Comparison of ENCODE assay signal across 1 cellular context in the genomic region with DNA sequence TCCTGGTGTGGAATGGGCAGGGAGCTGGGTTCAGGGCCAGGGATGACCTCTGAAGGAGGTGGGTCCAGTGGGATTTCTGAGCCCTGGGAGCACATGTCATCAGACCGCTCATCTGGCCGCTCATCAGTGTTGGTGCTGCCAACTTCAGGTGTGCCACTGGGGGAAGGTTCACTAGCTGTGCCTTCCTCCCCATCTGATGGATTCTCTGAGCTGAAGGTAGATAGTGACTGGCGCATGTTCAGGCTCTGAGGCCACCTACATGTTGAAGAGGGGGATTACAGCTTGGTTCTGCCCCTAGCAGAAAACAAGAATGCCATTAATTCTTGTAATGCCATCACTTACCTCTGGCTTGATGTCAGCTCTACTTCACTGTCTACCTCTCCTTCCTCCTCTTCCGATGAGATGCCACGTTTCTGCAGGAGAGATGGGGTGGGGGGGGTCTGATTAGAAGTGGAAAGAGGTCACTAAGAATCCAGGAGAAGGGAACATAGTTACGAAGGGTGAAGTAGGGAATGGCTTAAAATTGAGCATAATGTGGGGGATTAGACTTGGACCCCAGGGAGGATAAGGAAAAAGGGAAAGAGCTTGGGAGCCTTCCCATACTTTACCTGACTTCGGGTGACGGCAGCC.
TF ChIP-seq lines count a peak whose summit lies in the region.

No MANE protein-coding gene starts in this region.

TF ChIP-seq in HCT116, 20 proteins besides CTCF, POLR2A, EP300 and RAD21:
- TF ChIP-seq SRF (IDR thresholded peaks at IDR 0.05; ENCODE audit: low read depth) (no peak), TCF7L2 (IDR thresholded peaks at IDR 0.05; ENCODE audit: borderline replicate concordance, extremely low read depth, insufficient read depth, insufficient read length) (no peak), ELF1 (IDR thresholded peaks at IDR 0.05; ENCODE audit: borderline replicate concordance, low read depth) (no peak), CBX3 (IDR thresholded peaks at IDR 0.05; ENCODE audit: low read depth) (no peak), CEBPB (IDR thresholded peaks at IDR 0.05; ENCODE audit: low read depth) (no peak), JUND (IDR thresholded peaks at IDR 0.05) (no peak), SP1 (IDR thresholded peaks at IDR 0.05; ENCODE audit: low read depth) (no peak), EGR1 (IDR thresholded peaks at IDR 0.05; ENCODE audit: low read depth) (no peak), YY1 (IDR thresholded peaks at IDR 0.05; ENCODE audit: extremely low read depth, insufficient replicate concordance, low read depth, low read length) (no peak), SIN3A (IDR thresholded peaks at IDR 0.05; ENCODE audit: low read depth) (no peak), POLR2AphosphoS5 (IDR thresholded peaks at IDR 0.05; ENCODE audit: low read depth, low read length) (no peak; the same call in 1 of the 2 replicates), ZNF274 (IDR thresholded peaks at IDR 0.05; ENCODE audit: low read depth, low read length) (no peak)
- TF ChIP-seq, protein P1, sequence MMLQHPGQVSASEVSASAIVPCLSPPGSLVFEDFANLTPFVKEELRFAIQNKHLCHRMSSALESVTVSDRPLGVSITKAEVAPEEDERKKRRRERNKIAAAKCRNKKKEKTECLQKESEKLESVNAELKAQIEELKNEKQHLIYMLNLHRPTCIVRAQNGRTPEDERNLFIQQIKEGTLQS (IDR thresholded peaks at IDR 0.05), result no peak
- TF ChIP-seq, protein P2, sequence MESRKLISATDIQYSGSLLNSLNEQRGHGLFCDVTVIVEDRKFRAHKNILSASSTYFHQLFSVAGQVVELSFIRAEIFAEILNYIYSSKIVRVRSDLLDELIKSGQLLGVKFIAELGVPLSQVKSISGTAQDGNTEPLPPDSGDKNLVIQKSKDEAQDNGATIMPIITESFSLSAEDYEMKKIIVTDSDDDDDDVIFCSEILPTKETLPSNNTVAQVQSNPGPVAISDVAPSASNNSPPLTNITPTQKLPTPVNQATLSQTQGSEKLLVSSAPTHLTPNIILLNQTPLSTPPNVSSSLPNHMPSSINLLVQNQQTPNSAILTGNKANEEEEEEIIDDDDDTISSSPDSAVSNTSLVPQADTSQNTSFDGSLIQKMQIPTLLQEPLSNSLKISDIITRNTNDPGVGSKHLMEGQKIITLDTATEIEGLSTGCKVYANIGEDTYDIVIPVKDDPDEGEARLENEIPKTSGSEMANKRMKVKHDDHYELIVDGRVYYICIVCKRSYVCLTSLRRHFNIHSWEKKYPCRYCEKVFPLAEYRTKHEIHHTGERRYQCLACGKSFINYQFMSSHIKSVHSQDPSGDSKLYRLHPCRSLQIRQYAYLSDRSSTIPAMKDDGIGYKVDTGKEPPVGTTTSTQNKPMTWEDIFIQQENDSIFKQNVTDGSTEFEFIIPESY (IDR thresholded peaks at IDR 0.05; ENCODE audit: extremely low read depth, insufficient replicate concordance, low read length), result no peak
- TF ChIP-seq, protein P3, sequence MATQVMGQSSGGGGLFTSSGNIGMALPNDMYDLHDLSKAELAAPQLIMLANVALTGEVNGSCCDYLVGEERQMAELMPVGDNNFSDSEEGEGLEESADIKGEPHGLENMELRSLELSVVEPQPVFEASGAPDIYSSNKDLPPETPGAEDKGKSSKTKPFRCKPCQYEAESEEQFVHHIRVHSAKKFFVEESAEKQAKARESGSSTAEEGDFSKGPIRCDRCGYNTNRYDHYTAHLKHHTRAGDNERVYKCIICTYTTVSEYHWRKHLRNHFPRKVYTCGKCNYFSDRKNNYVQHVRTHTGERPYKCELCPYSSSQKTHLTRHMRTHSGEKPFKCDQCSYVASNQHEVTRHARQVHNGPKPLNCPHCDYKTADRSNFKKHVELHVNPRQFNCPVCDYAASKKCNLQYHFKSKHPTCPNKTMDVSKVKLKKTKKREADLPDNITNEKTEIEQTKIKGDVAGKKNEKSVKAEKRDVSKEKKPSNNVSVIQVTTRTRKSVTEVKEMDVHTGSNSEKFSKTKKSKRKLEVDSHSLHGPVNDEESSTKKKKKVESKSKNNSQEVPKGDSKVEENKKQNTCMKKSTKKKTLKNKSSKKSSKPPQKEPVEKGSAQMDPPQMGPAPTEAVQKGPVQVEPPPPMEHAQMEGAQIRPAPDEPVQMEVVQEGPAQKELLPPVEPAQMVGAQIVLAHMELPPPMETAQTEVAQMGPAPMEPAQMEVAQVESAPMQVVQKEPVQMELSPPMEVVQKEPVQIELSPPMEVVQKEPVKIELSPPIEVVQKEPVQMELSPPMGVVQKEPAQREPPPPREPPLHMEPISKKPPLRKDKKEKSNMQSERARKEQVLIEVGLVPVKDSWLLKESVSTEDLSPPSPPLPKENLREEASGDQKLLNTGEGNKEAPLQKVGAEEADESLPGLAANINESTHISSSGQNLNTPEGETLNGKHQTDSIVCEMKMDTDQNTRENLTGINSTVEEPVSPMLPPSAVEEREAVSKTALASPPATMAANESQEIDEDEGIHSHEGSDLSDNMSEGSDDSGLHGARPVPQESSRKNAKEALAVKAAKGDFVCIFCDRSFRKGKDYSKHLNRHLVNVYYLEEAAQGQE (IDR thresholded peaks at IDR 0.05; ENCODE audit: low read depth), result no peak
- TF ChIP-seq, protein P4, sequence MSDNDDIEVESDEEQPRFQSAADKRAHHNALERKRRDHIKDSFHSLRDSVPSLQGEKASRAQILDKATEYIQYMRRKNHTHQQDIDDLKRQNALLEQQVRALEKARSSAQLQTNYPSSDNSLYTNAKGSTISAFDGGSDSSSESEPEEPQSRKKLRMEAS (IDR thresholded peaks at IDR 0.05), result no peak
